In genomic region chr7:10973942-10974716, GRCh38 we compare ENCODE assay signal across 8 cellular contexts. TPM values are rescaled to one million over a fixed set of nuclear protein-coding genes. Genes with fewer than 3 reads are reported as not detected.
DNase-seq lines count a peak whose midpoint lies in the region; ATAC-seq and TF ChIP-seq lines count a peak whose summit lies in the region.

No MANE protein-coding gene starts in this region.

- intact Hi-C loops in CD4-positive, alpha-beta memory T cell (cut with micrococcal nuclease): loop anchor here (1.0 kb wide), 1 partner anchor 34 kb away; a partner anchor contains a TSS
- intact Hi-C loops in right cardiac atrium (cut with DNase I) (no loop called here), prostate gland (cut with DNase I) (loop anchor here (2.0 kb wide), 1 partner anchor 33 kb away; a partner anchor contains a TSS)

- peak; percentile 18 for ATAC-seq in GM19025 (IDR thresholded peaks at IDR 0.05; ENCODE audit: low read depth, unreplicated experiment)
- peak; percentile 26 for ATAC-seq in HG03135 (IDR thresholded peaks at IDR 0.05; ENCODE audit: unreplicated experiment)
- ATAC-seq in activated naive CD8-positive, alpha-beta T cell treated with anti-CD3 and anti-CD28 coated beads, Interleukin-2, amount 50 U/mL, for 24 hours: peak; percentile 13
- ATAC-seq in right cardiac atrium: peak; percentile 38 to 56

- peak overlapping the region; percentile 93 to 99 (median 97) for H3K27ac Mint-ChIP-seq in CD4-positive, alpha-beta memory T cell
- peak overlapping the region; percentile 97 for H3K27ac Mint-ChIP-seq in activated naive CD8-positive, alpha-beta T cell treated with anti-CD3 and anti-CD28 coated beads, Interleukin-2, amount 50 U/mL, for 24 hours

- H3K9ac ChIP-seq in NT2/D1 (ENCODE audit: insufficient read length, low read depth): peak overlapping the region; percentile 84

- no peak for TF ChIP-seq CTCF in prostate gland (IDR thresholded peaks at IDR 0.05)

- H3K36me3 ChIP-seq in CD4-positive, alpha-beta memory T cell (ENCODE audit: insufficient read depth, low read length): no peaks in the 10 kb centered on the region
- H3K36me3 ChIP-seq in NT2/D1 (ENCODE audit: insufficient read depth, insufficient read length, low read length): peaks cover 16% of the 10 kb centered on the region
- no peaks in the 10 kb centered on the region for H3K36me3 ChIP-seq in prostate gland

- peaks cover 26 to 29% of the 10 kb centered on the region in 2 donors for H3K36me3 Mint-ChIP-seq in CD4-positive, alpha-beta memory T cell
- H3K36me3 Mint-ChIP-seq in activated naive CD8-positive, alpha-beta T cell treated with anti-CD3 and anti-CD28 coated beads, Interleukin-2, amount 50 U/mL, for 24 hours (ENCODE audit: low read depth): peaks cover 35% of the 10 kb centered on the region

- DNase-seq in CD4-positive, alpha-beta memory T cell: no peak
- DNase-seq in NT2/D1 (ENCODE audit: low read depth, low spot score): peak; percentile 25
- peak; percentile 24 for DNase-seq in activated naive CD8-positive, alpha-beta T cell treated with anti-CD3 and anti-CD28 coated beads, Interleukin-2, amount 50 U/mL, for 24 hours
- peak in 2 of 3 donors; percentile 39 to 45 for DNase-seq in right cardiac atrium
- no peak for DNase-seq in prostate gland (ENCODE audit: low spot score)
- no peak for DNase-seq in NCI-H187 treated with DMSO at 0.1 percent for 48 hours (lab: John Stamatoyannopoulos, UW)

- under 1% methylated on average over 45 of the region's 45 CpGs for WGBS in right cardiac atrium
- WGBS in prostate gland: under 1% methylated on average over 45 of the region's 45 CpGs

- no peaks in the 10 kb centered on the region for H3K9me3 Mint-ChIP-seq in CD4-positive, alpha-beta memory T cell
- H3K9me3 Mint-ChIP-seq in activated naive CD8-positive, alpha-beta T cell treated with anti-CD3 and anti-CD28 coated beads, Interleukin-2, amount 50 U/mL, for 24 hours: no peaks in the 10 kb centered on the region

- no peaks in the 10 kb centered on the region for H3K27me3 ChIP-seq in CD4-positive, alpha-beta memory T cell (ENCODE audit: insufficient read depth, low read length)
- H3K27me3 ChIP-seq in NT2/D1 (ENCODE audit: insufficient read depth, insufficient read length): no peaks in the 10 kb centered on the region
- no peaks in the 10 kb centered on the region for H3K27me3 ChIP-seq in right cardiac atrium (ENCODE audit: control insufficient read depth, insufficient read depth)
- H3K27me3 ChIP-seq in prostate gland (replicated peaks; ENCODE audit: insufficient read depth): no peaks in the 10 kb centered on the region

- TF ChIP-seq POLR2A in prostate gland (IDR thresholded peaks at IDR 0.05): no peak

- H3K4me1 Mint-ChIP-seq in CD4-positive, alpha-beta memory T cell: peaks cover 28 to 55% (median 37%) of the 10 kb centered on the region in 4 donors
- peaks cover 52% of the 10 kb centered on the region for H3K4me1 Mint-ChIP-seq in activated naive CD8-positive, alpha-beta T cell treated with anti-CD3 and anti-CD28 coated beads, Interleukin-2, amount 50 U/mL, for 24 hours

- peak overlapping the region; percentile 63 for H3K27ac ChIP-seq in CD4-positive, alpha-beta memory T cell (ENCODE audit: low read depth, low read length)
- H3K27ac ChIP-seq in right cardiac atrium (ENCODE audit: low read length): peak overlapping the region; percentile 31
- H3K27ac ChIP-seq in prostate gland: peak overlapping the region; percentile 79 to 85

- no peaks in the 10 kb centered on the region for H3K9me3 ChIP-seq in CD4-positive, alpha-beta memory T cell (ENCODE audit: control insufficient read depth in 1 of 2, low read length in 2 of 2)
- H3K9me3 ChIP-seq in NT2/D1 (ENCODE audit: insufficient read depth, low read length): peaks cover 6% of the 10 kb centered on the region; the same call in 1 of the 2 replicates
- H3K9me3 ChIP-seq in right cardiac atrium (ENCODE audit: control insufficient read depth, low read length): no peaks in the 10 kb centered on the region
- H3K9me3 ChIP-seq in prostate gland: no peaks in the 10 kb centered on the region

- CTCF ChIA-PET in CD4-positive, alpha-beta memory T cell (lab: Charles Lee; ENCODE audit: partially characterized antibody): interaction anchor here (1.2 to 2.1 kb wide), 2 partner anchors 25 to 34 kb away, joined by 4 to 10 read pairs; a partner anchor contains a TSS

- no peaks in the 10 kb centered on the region for H3K27me3 Mint-ChIP-seq in CD4-positive, alpha-beta memory T cell
- H3K27me3 Mint-ChIP-seq in activated naive CD8-positive, alpha-beta T cell treated with anti-CD3 and anti-CD28 coated beads, Interleukin-2, amount 50 U/mL, for 24 hours: peaks cover 6% of the 10 kb centered on the region

- peak overlapping the region; percentile 90 to 98 (median 96) for H3K4me3 Mint-ChIP-seq in CD4-positive, alpha-beta memory T cell
- H3K4me3 Mint-ChIP-seq in activated naive CD8-positive, alpha-beta T cell treated with anti-CD3 and anti-CD28 coated beads, Interleukin-2, amount 50 U/mL, for 24 hours: peak overlapping the region; percentile 97

- peak overlapping the region; percentile 81 to 90 for H3K4me3 ChIP-seq in CD4-positive, alpha-beta memory T cell (ENCODE audit: low read length in 2 of 2)
- H3K4me3 ChIP-seq in NT2/D1 (ENCODE audit: insufficient read length, low read depth): peak overlapping the region; percentile 88
- H3K4me3 ChIP-seq in right cardiac atrium (ENCODE audit: low read length): peak overlapping the region; percentile 99
- H3K4me3 ChIP-seq in prostate gland: peak overlapping the region; percentile 71 to 80

- POLR2A ChIA-PET in CD4-positive, alpha-beta memory T cell (lab: Charles Lee; ENCODE audit: partially characterized antibody): interaction anchor here (2.5 kb wide), 1 partner anchor 34 kb away, joined by 92 read pairs; a partner anchor contains a TSS

- H3K4me1 ChIP-seq in CD4-positive, alpha-beta memory T cell (ENCODE audit: insufficient read depth, low read length): peaks cover 37% of the 10 kb centered on the region
- H3K4me1 ChIP-seq in NT2/D1 (ENCODE audit: insufficient read depth, insufficient read length) (no peaks in the 10 kb centered on the region), right cardiac atrium (ENCODE audit: control insufficient read depth, insufficient read depth, low read length) (peaks cover 2% of the 10 kb centered on the region), prostate gland (replicated peaks) (no peaks in the 10 kb centered on the region)

RNA-seq across cellular contexts. Expression of gene PHF14, which starts 0.5 kb away (rescaled TPM):
- total RNA-seq in CD4-positive, alpha-beta memory T cell: 10 to 100 TPM; 32.2 to 34.0 TPM
- 10 to 100 TPM in 1 of 2 donors, 1 to 10 TPM in 1; 6.7 to 13.1 TPM for polyA plus RNA-seq in CD4-positive, alpha-beta memory T cell
- total RNA-seq in right cardiac atrium (10 to 100 TPM; 15.5 to 17.3 (median 17.0) TPM), prostate gland (10 to 100 TPM; 25.1 to 25.7 TPM)
- polyA plus RNA-seq in right cardiac atrium: 9.8 TPM

Comparison
In these comparisons a context has a peak if more than half of its experiments do, and no peak if none do; other contexts are left out.
1. DNase-seq: peak in NT2/D1 (single experiment), activated naive CD8-positive, alpha-beta T cell treated with anti-CD3 and anti-CD28 coated beads, Interleukin-2, amount 50 U/mL, for 24 hours (single experiment) and right cardiac atrium (2 of 3); none in CD4-positive, alpha-beta memory T cell (0 of 5), prostate gland (single experiment) and NCI-H187 treated with DMSO at 0.1 percent for 48 hours (single experiment).
2. H3K27ac ChIP-seq: peak in every context shown above with its lines; median percentile 82 in prostate gland; 63 in CD4-positive, alpha-beta memory T cell; 31 in right cardiac atrium.
3. intact Hi-C loops: an anchor here in CD4-positive, alpha-beta memory T cell (1.0 kb wide) and prostate gland (2.0 kb wide); none called in right cardiac atrium.
4. Peak in every context shown above with its lines, with median percentiles within 50 percentile points of each other: H3K4me3 ChIP-seq and ATAC-seq.